In the genomic region with DNA sequence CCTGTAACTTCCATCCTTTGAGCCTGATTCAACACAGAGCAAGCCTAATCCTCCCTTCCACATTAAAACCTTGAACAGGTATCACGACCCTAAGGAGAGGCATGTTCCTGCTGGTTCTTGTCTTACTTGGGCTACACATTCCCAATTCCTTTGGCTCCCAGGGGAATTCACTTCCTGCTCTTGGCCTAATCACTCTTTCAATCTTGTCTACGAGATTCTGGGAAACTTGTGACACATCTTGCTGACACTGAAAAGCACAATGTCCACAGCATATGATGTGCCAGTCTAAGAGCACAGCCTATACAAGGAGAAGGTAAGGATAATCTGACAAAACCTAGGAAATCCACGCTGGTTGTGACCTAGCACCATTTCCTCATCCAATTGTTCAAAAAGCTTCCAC, we compare ENCODE assay signal across 25 cellular contexts.
DNase-seq lines count a peak whose midpoint lies in the region; ATAC-seq, FAIRE-seq and TF ChIP-seq lines count a peak whose summit lies in the region.
"Had no signal": no experiment of that assay in that cellular context is flagged by ENCODE, and none has a peak within 500 bp of the region (broad histone marks: within the 10 kb centered on the region; RNA-seq: fewer than 3 reads in every experiment).

No MANE protein-coding gene starts in this region.

- H3K27ac Mint-ChIP-seq in endothelial cell (ENCODE audit: unreplicated experiment) = peak overlapping the region; percentile 83
- H3K27ac Mint-ChIP-seq in nephron = peak overlapping the region in 2 of 3 experiments; percentile 14 to 15
- H3K27ac Mint-ChIP-seq: progenitor cell of endocrine pancreas; stimulated activated naive CD8-positive, alpha-beta T cell treated with anti-CD3 and anti-CD28 coated beads, Interleukin-15, Interleukin-2, amounts not matched to agents 100 ng/mL and 50 ng/mL, for 24 hours had no signal

- no peaks in the 10 kb centered on the region for H3K27me3 ChIP-seq in RWPE2 (ENCODE audit: insufficient read depth, poor library complexity, severe bottlenecking)
- H3K27me3 ChIP-seq in small intestine (ENCODE audit: control insufficient read depth in 2 of 2, insufficient read depth in 2 of 2, low read length in 2 of 2) = no peaks in the 10 kb centered on the region
- H3K27me3 ChIP-seq: adrenal gland; BLaER1 treated with 17β-estradiol and CSF1 and Interleukin-3, amounts not matched to agents 10 nM and 100 nM; Peyer's patch; upper lobe of right lung had no signal

- H3K4me3 Mint-ChIP-seq in endothelial cell (ENCODE audit: unreplicated experiment) (peak overlapping the region; percentile 3), nephron (no peak overlapping the region)
- H3K4me3 Mint-ChIP-seq: neural crest cell; stimulated activated naive CD8-positive, alpha-beta T cell treated with anti-CD3 and anti-CD28 coated beads, Interleukin-15, Interleukin-2, amounts not matched to agents 100 ng/mL and 50 ng/mL, for 24 hours had no signal

- H3K9me3 ChIP-seq in RWPE2 (ENCODE audit: severe bottlenecking) (no peaks in the 10 kb centered on the region), small intestine (ENCODE audit: control insufficient read depth, low read depth) (no peaks in the 10 kb centered on the region)
- H3K9me3 ChIP-seq: adrenal gland, Peyer's patch, upper lobe of right lung had no signal

- H3K36me3 ChIP-seq in RWPE2 (ENCODE audit: low read depth) (peaks cover 66% of the 10 kb centered on the region), small intestine (ENCODE audit: control insufficient read depth in 2 of 2, insufficient read depth in 2 of 2, low read length in 2 of 2) (no peaks in the 10 kb centered on the region)
- H3K36me3 ChIP-seq: adrenal gland had no signal

- H3K27ac ChIP-seq in RWPE2 (ENCODE audit: poor library complexity, severe bottlenecking) (peak overlapping the region; percentile 17), small intestine (ENCODE audit: low read depth in 1 of 2, low read length in 1 of 2) (no peak overlapping the region)
- H3K27ac ChIP-seq: BLaER1 treated with 17β-estradiol and CSF1 and Interleukin-3, amounts not matched to agents 10 nM and 100 nM; Peyer's patch; upper lobe of right lung had no signal

- H3K4me1 Mint-ChIP-seq in endothelial cell (ENCODE audit: unreplicated experiment) (peaks cover 32% of the 10 kb centered on the region), nephron (peaks cover 33% of the 10 kb centered on the region)

- peaks cover 62% of the 10 kb centered on the region for H3K36me3 Mint-ChIP-seq in endothelial cell (ENCODE audit: low read depth, unreplicated experiment)
- H3K36me3 Mint-ChIP-seq in nephron (ENCODE audit: low read depth) = peaks cover 80% of the 10 kb centered on the region

- H3K9me3 Mint-ChIP-seq in endothelial cell (ENCODE audit: unreplicated experiment) = no peaks in the 10 kb centered on the region
- peaks cover 8% of the 10 kb centered on the region for H3K9me3 Mint-ChIP-seq in nephron
- H3K9me3 Mint-ChIP-seq: stimulated activated naive CD8-positive, alpha-beta T cell treated with anti-CD3 and anti-CD28 coated beads, Interleukin-15, Interleukin-2, amounts not matched to agents 100 ng/mL and 50 ng/mL, for 24 hours had no signal

- H3K4me1 ChIP-seq in RWPE2 (ENCODE audit: insufficient read depth, poor library complexity, severe bottlenecking) (peaks cover 3% of the 10 kb centered on the region), small intestine (ENCODE audit: control insufficient read depth in 2 of 2, insufficient read depth in 1 of 2, low read depth in 1 of 2, low read length in 1 of 2) (peaks cover 0 to 3% of the 10 kb centered on the region in 2 donors)
- H3K4me1 ChIP-seq: Peyer's patch, upper lobe of right lung had no signal

- TF ChIP-seq CTCF in RWPE2 (IDR thresholded peaks at IDR 0.05; ENCODE audit: poor library complexity, severe bottlenecking) (no peak), endothelial cell (IDR thresholded peaks at IDR 0.05; ENCODE audit: unreplicated experiment) (no peak), nephron (IDR thresholded peaks at IDR 0.05; ENCODE audit: unreplicated experiment in 3 of 3) (no peak), D721Med (IDR thresholded peaks at IDR 0.05; ENCODE audit: insufficient read depth, missing control alignments) (no peak)

- peak; percentile 43 for DNase-seq in NCI-H82 (lab: John Stamatoyannopoulos, UW)
- DNase-seq in NCI-H82 treated with DMSO at 0.1 percent for 48 hours (lab: John Stamatoyannopoulos, UW; ENCODE audit: unreplicated experiment) = no peak
- DNase-seq in RWPE2 (ENCODE audit: low spot score) = no peak
- no peak for DNase-seq in endothelial cell (ENCODE audit: low spot score)
- no peak for DNase-seq in D721Med (ENCODE audit: insufficient read length, low spot score)
- DNase-seq in small intestine = no peak
- DNase-seq: adrenal gland; Calu3; caudate nucleus; effector CD4-positive, alpha-beta T cell; GOT3; Kasumi-1; NCI-H1417 treated with DMSO at 0.1 percent for 48 hours; NCI-H748 treated with DMSO at 0.1 percent for 48 hours; Peyer's patch; stimulated activated CD4-positive, alpha-beta T cell treated with anti-CD3 and anti-CD28 coated beads, Interleukin-2, amount 100 ng/mL, for 48 hours; upper lobe of right lung had no signal

- H3K4me3 ChIP-seq in RWPE2 (ENCODE audit: severe bottlenecking) (no peak overlapping the region), small intestine (ENCODE audit: low read depth in 1 of 2, low read length in 2 of 2) (no peak overlapping the region)
- H3K4me3 ChIP-seq: adrenal gland; BLaER1 treated with 17β-estradiol and CSF1 and Interleukin-3, amounts not matched to agents 10 nM and 100 nM; Peyer's patch; skin epidermis; upper lobe of right lung had no signal

- 62 to 66% (median 64%) methylated on average over 3 of the region's 3 CpGs for WGBS in small intestine, 3 donors

- no peaks in the 10 kb centered on the region for H3K27me3 Mint-ChIP-seq in endothelial cell (ENCODE audit: unreplicated experiment)
- no peaks in the 10 kb centered on the region for H3K27me3 Mint-ChIP-seq in nephron (ENCODE audit: low read depth)
- H3K27me3 Mint-ChIP-seq: progenitor cell of endocrine pancreas; stimulated activated naive CD8-positive, alpha-beta T cell treated with anti-CD3 and anti-CD28 coated beads, Interleukin-15, Interleukin-2, amounts not matched to agents 100 ng/mL and 50 ng/mL, for 24 hours had no signal

- no peak for FAIRE-seq in D721Med (lab: Jason Lieb, UNC)
- FAIRE-seq in small intestine (lab: Jason Lieb, UNC) = no peak
- FAIRE-seq: HTR-8/SVneo had no signal

- ATAC-seq in RWPE2 (ENCODE audit: low read depth) (peak; percentile 31; the same call in 1 of the 3 replicates), GM21447 (IDR thresholded peaks at IDR 0.05; ENCODE audit: unreplicated experiment) (no peak)
- ATAC-seq: upper lobe of right lung had no signal
